In genomic region chr17:55729484-55729883, GRCh38 we compare ENCODE assay signal across 2 cellular contexts.
TF ChIP-seq lines count a peak whose summit lies in the region.

No MANE protein-coding gene starts in this region.

TF ChIP-seq in A549, 52 proteins besides CTCF, POLR2A, EP300 and RAD21:
- TF ChIP-seq MAFK (IDR thresholded peaks at IDR 0.05; ENCODE audit: partially characterized antibody) (peak; percentile 38), MYC (IDR thresholded peaks at IDR 0.05; ENCODE audit: borderline replicate concordance, low read length) (no peak), EHMT2 (IDR thresholded peaks at IDR 0.05; ENCODE audit: low read depth) (no peak), FOSB (CRISPR knock-in tag; IDR thresholded peaks at IDR 0.05) (no peak), NFE2L2 (conservative IDR thresholded peaks at IDR 0.05; ENCODE audit: low read length) (no peak), JUNB (IDR thresholded peaks at IDR 0.05) (no peak)
- TF ChIP-seq, protein P1, sequence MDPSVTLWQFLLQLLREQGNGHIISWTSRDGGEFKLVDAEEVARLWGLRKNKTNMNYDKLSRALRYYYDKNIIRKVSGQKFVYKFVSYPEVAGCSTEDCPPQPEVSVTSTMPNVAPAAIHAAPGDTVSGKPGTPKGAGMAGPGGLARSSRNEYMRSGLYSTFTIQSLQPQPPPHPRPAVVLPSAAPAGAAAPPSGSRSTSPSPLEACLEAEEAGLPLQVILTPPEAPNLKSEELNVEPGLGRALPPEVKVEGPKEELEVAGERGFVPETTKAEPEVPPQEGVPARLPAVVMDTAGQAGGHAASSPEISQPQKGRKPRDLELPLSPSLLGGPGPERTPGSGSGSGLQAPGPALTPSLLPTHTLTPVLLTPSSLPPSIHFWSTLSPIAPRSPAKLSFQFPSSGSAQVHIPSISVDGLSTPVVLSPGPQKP (IDR thresholded peaks at IDR 0.05; ENCODE audit: low read depth, low read length) = no peak

TF ChIP-seq in K562, 482 proteins besides CTCF, POLR2A, EP300 and RAD21:
- 0 out of 2 replicates have a peak, but pooled peaks have one; percentile 32 for TF ChIP-seq C11orf30 (IDR thresholded peaks at IDR 0.05; ENCODE audit: low read depth)
- 0 out of 2 replicates have a peak, but pooled peaks have one; percentile 10 for TF ChIP-seq MAFF (IDR thresholded peaks at IDR 0.05; ENCODE audit: low read length)
- peak; percentile 53; the same call in 1 of the 2 replicates for TF ChIP-seq ZNF316 (IDR thresholded peaks at IDR 0.05)
- TF ChIP-seq MEIS2 (IDR thresholded peaks at IDR 0.05; ENCODE audit: partially characterized antibody) = no peak
- no peak for TF ChIP-seq CHD7 (IDR thresholded peaks at IDR 0.05; ENCODE audit: low read depth, low read length)
TF ChIP-seq in K562: peak in this region for 3.
